17 cellular contexts compared by ENCODE assay signal in genomic region chr4:519203-519651, GRCh38. TPM values are rescaled to one million over a fixed set of nuclear protein-coding genes. Genes with fewer than 3 reads are reported as not detected.
DNase-seq lines count a peak whose midpoint lies in the region; ATAC-seq, FAIRE-seq and TF ChIP-seq lines count a peak whose summit lies in the region.
"Had no signal": no experiment of that assay in that cellular context is flagged by ENCODE, and none has a peak within 500 bp of the region (broad histone marks: within the 10 kb centered on the region; RNA-seq: fewer than 3 reads in every experiment).

No MANE protein-coding gene starts in this region.

- no peaks in the 10 kb centered on the region for H3K9me1 ChIP-seq in K562 (ENCODE audit: control insufficient read depth, insufficient read depth, low read length)

- TF ChIP-seq RAD21 in K562 (CRISPR knock-in tag; conservative IDR thresholded peaks at IDR 0.05 in 1 of 2, IDR thresholded peaks at IDR 0.05 in 1 of 2) (no peak), SK-N-SH (IDR thresholded peaks at IDR 0.05; ENCODE audit: low read length) (no peak)

- intact Hi-C loops in Right ventricle myocardium inferior (cut with DNase I) (no loop called here), left ventricle myocardium inferior (cut with micrococcal nuclease) (no loop called here), K562 (cut with micrococcal nuclease) (no loop called here)

- H3K79me2 ChIP-seq in K562 (ENCODE audit: control insufficient read depth, insufficient read depth, low read length) (no peaks in the 10 kb centered on the region), SK-N-SH (ENCODE audit: insufficient read depth) (no peaks in the 10 kb centered on the region)

- no peak for TF ChIP-seq CTCF in left ventricle myocardium inferior (IDR thresholded peaks at IDR 0.05; ENCODE audit: borderline replicate concordance)
- TF ChIP-seq CTCF in K562 (IDR thresholded peaks at IDR 0.05 in 2 of 3, conservative IDR thresholded peaks at IDR 0.05 in 1 of 3; ENCODE audit: insufficient read depth in 2 of 3, low read depth in 1 of 3, low read length in 3 of 3): no peak
- TF ChIP-seq CTCF in SK-N-SH (IDR thresholded peaks at IDR 0.05): no peak

- CTCF ChIA-PET in K562 (lab: Yijun Ruan, JAX; ENCODE audit: low intra/inter-chr PET ratio) (no interaction called here), SK-N-SH (lab: Yijun Ruan, JAX) (no interaction called here)

- H3K9ac ChIP-seq in K562 (ENCODE audit: insufficient read depth in 1 of 2, low read depth in 2 of 2, low read length in 2 of 2): no peak overlapping the region
- no peak overlapping the region for H3K9ac ChIP-seq in SK-N-SH

- H4K20me1 ChIP-seq in K562 (replicated peaks; ENCODE audit: control insufficient read depth, insufficient read depth, low read length) (no peaks in the 10 kb centered on the region; the same call in 1 of the 2 replicates), SK-N-SH (ENCODE audit: insufficient read depth) (no peaks in the 10 kb centered on the region)

- H3K4me2 ChIP-seq in K562 (ENCODE audit: insufficient read depth, low read length) (no peak overlapping the region), SK-N-SH (no peak overlapping the region)
- H3K4me2 ChIP-seq: PC-9 had no signal

- no TSS peak for BruUV-seq in K562 (replicated peaks; lab: Mats Ljungman, UMichigan)

- WGBS in K562 (ENCODE audit: insufficient coverage, low coverage, missing lambda C conversion rate): 90% methylated on average over 16 of the region's 16 CpGs
- 97% methylated on average over 12 of the region's 16 CpGs for WGBS in SK-N-SH (ENCODE audit: low lambda C conversion rate)

- H2AFZ ChIP-seq in K562 (ENCODE audit: low read depth, low read length) (no peak overlapping the region), SK-N-SH (ENCODE audit: low read depth) (no peak overlapping the region)
- H2AFZ ChIP-seq: PC-9 had no signal

- H3K4me3 ChIP-seq in left ventricle myocardium inferior: no peak overlapping the region
- H3K4me3 ChIP-seq in K562: no peak overlapping the region
- no peak overlapping the region for H3K4me3 ChIP-seq in SK-N-SH (ENCODE audit: low read depth in 2 of 2, low read length in 1 of 2)
- H3K4me3 ChIP-seq: PC-9, SK-N-MC had no signal

- H3K36me3 ChIP-seq in left ventricle myocardium inferior (peaks cover 84% of the 10 kb centered on the region), K562 (ENCODE audit: control insufficient read depth, insufficient read depth, low read length) (peaks cover 62% of the 10 kb centered on the region), SK-N-SH (replicated peaks in 1 of 2; ENCODE audit: control insufficient read depth in 1 of 2, insufficient read depth in 2 of 2, low read length in 1 of 2) (peaks cover 24 to 79% of the 10 kb centered on the region in 2 experiments)

- H3F3A ChIP-seq in SK-N-SH (replicated peaks; ENCODE audit: insufficient read depth): no peaks in the 10 kb centered on the region

- no peaks in the 10 kb centered on the region for H3K27me3 ChIP-seq in left ventricle myocardium inferior (ENCODE audit: low read depth)
- no peaks in the 10 kb centered on the region for H3K27me3 ChIP-seq in K562 (ENCODE audit: control insufficient read depth in 2 of 2, insufficient read depth in 2 of 2, low read length in 2 of 2)
- no peaks in the 10 kb centered on the region for H3K27me3 ChIP-seq in SK-N-SH (ENCODE audit: insufficient read depth)

- TF ChIP-seq POLR2A in K562 (conservative IDR thresholded peaks at IDR 0.05): no peak

- in situ Hi-C loops in K562 (cut with MboI): no loop called here

- POLR2A ChIA-PET in K562 (lab: Yijun Ruan, JAX) (interaction anchor here (0.6 to 1.3 kb wide), 3 partner anchors 14 to 857 kb away, joined by 3 to 4 read pairs (median 3); no protein-coding TSS in a partner anchor), SK-N-SH (lab: Yijun Ruan, JAX) (no interaction called here)

- H3K9me2 ChIP-seq in SK-N-SH: no peaks in the 10 kb centered on the region

- TF ChIP-seq EP300 in K562 (IDR thresholded peaks at IDR 0.05; ENCODE audit: low read length): no peak
- TF ChIP-seq EP300 in SK-N-SH (IDR thresholded peaks at IDR 0.05; ENCODE audit: borderline replicate concordance in 1 of 2, low read depth in 1 of 2, low read length in 1 of 2): no peak

- no peak for FAIRE-seq in K562 (lab: Jason Lieb, UNC)

- H3K27ac ChIP-seq in left ventricle myocardium inferior (replicated peaks) (no peak overlapping the region), K562 (ENCODE audit: extremely low read depth, low read depth, low read length) (no peak overlapping the region), SK-N-SH (ENCODE audit: low read depth in 2 of 2, low read length in 1 of 2) (no peak overlapping the region)
- H3K27ac ChIP-seq: C4-2B, PC-9, SK-N-MC had no signal

- H3K4me1 ChIP-seq in left ventricle myocardium inferior (peaks cover under 1% of the 10 kb centered on the region), K562 (replicated peaks in 1 of 2; ENCODE audit: control insufficient read depth in 2 of 2, insufficient read depth in 2 of 2, low read length in 2 of 2) (no peaks in the 10 kb centered on the region), SK-N-SH (ENCODE audit: control insufficient read depth in 1 of 2, insufficient read depth in 2 of 2, low read depth in 1 of 2, low read length in 1 of 2) (no peaks in the 10 kb centered on the region; a peak in 1 of 4 replicates)

- ATAC-seq in Right ventricle myocardium inferior: no peak
- no peak for ATAC-seq in K562

- peak; percentile 37 for DNase-seq in Right ventricle myocardium inferior (ENCODE audit: missing footprints)
- DNase-seq in left ventricle myocardium inferior: no peak
- no peak for DNase-seq in K562 (ENCODE audit: extremely low read depth in 1 of 4, low spot score in 3 of 4)
- DNase-seq in islet precursor cell: peak; percentile 42
- no peak for DNase-seq in NCI-H226
- DNase-seq in superior temporal gyrus (ENCODE audit: extremely low spot score): no peak
- no peak for DNase-seq in SK-N-SH
- DNase-seq: DMS153, HCEC 1CT, NCI-H1417 treated with DMSO at 0.1 percent for 48 hours, NCI-H1930, NCI-H2171 treated with DMSO at 0.1 percent for 48 hours, NCI-H774, PC-9 had no signal

- no peaks in the 10 kb centered on the region for H3K9me3 ChIP-seq in left ventricle myocardium inferior (replicated peaks)
- H3K9me3 ChIP-seq in K562 (replicated peaks; ENCODE audit: control insufficient read depth, insufficient read depth, low read depth, low read length): no peaks in the 10 kb centered on the region
- H3K9me3 ChIP-seq in SK-N-SH: no peaks in the 10 kb centered on the region

RNA-seq across cellular contexts. Expression of gene PIGG, which starts 20.2 kb away (rescaled TPM):
- total RNA-seq in Right ventricle myocardium inferior: 15.2 TPM
- total RNA-seq in left ventricle myocardium inferior: 17.8 TPM
- 228 and 309 TPM in 2 replicates for total RNA-seq in K562 (2011; cell fraction: chromatin; rRNA removed; ENCODE audit: low replicate concordance)
- total RNA-seq in K562 (2011; cell fraction: nucleolus; rRNA removed): 191 and 194 TPM in 2 replicates
- total RNA-seq in K562 (2011; cell fraction: nucleoplasm; rRNA removed): 157 and 162 TPM in 2 replicates
- total RNA-seq in K562 (2014; rRNA removed): 24.7 and 31.1 TPM in 2 replicates
- 18.1 and 18.3 TPM in 2 replicates for total RNA-seq in K562 (2014; rRNA removed; fragmentation: Illumina TruSeq; extraction: Trizol)
- 18.0 and 19.7 TPM in 2 replicates for total RNA-seq in K562 (2015; rRNA removed; fragmentation: Illumina TruSeq; extraction: Trizol)
- 31.3 and 37.1 TPM in 2 replicates for total RNA-seq in K562 (2021)
- polyA plus RNA-seq in K562 (2011; rRNA removed): 47.3 and 48.3 TPM in 2 replicates
- 30.5 and 31.5 TPM in 2 replicates for polyA plus RNA-seq in K562 (2011; cell fraction: cytosol; rRNA removed)
- polyA plus RNA-seq in K562 (2011; cell fraction: nucleus; rRNA removed): 184 and 242 TPM in 2 replicates
- 24.9 and 34.6 TPM in 2 replicates for polyA plus RNA-seq in K562 (2012)
- polyA plus RNA-seq in K562 (2014; fragmentation: Illumina TruSeq; extraction: Trizol): 18.5 and 21.5 TPM in 2 replicates
- polyA plus RNA-seq in K562 (2014; fragmentation: Nextera tagmentation; extraction: Ambion mirVana): 10 to 100 TPM in 1 of 2 experiments, 1 to 10 TPM in 1; 6.4 to 10.8 TPM
- 23.4 and 28.9 TPM in 2 replicates for polyA plus RNA-seq in K562 (2014; rRNA removed)
- polyA minus RNA-seq in K562 (2011; rRNA and poly(A)+ RNA removed): 41.8 and 51.6 TPM in 2 replicates
- polyA minus RNA-seq in K562 (2011; cell fraction: cytosol; rRNA and poly(A)+ RNA removed): 17.5 and 22.9 TPM in 2 replicates
- 77.8 and 92.9 TPM in 2 replicates for polyA minus RNA-seq in K562 (2011; cell fraction: nucleus; rRNA and poly(A)+ RNA removed)
- 58.0 and 67.8 TPM in 2 replicates for polyA plus RNA-seq in SK-N-SH (2012; rRNA removed)
- polyA plus RNA-seq in SK-N-SH (2012; cell fraction: cytosol; rRNA removed): 33.5 and 36.8 TPM in 2 replicates
- polyA plus RNA-seq in SK-N-SH (2012; cell fraction: nucleus; rRNA removed): 216 and 230 TPM in 2 replicates

RNA-seq across cellular contexts. Expression of gene ZNF721, which starts 20.3 kb away (rescaled TPM):
- total RNA-seq in Right ventricle myocardium inferior (13.1 TPM), left ventricle myocardium inferior (11.8 TPM), K562 (2014; rRNA removed) (25.7 and 54.6 TPM in 2 replicates), K562 (2014; rRNA removed; fragmentation: Illumina TruSeq; extraction: Trizol) (39.3 and 44.6 TPM in 2 replicates), K562 (2015; rRNA removed; fragmentation: Illumina TruSeq; extraction: Trizol) (27.4 and 29.9 TPM in 2 replicates), K562 (2021) (27.1 and 29.8 TPM in 2 replicates)
- total RNA-seq in K562 (2011; cell fraction: chromatin; rRNA removed; ENCODE audit: low replicate concordance): 51.1 and 126 TPM in 2 replicates
- total RNA-seq in K562 (2011; cell fraction: nucleolus; rRNA removed): 39.9 and 49.0 TPM in 2 replicates
- total RNA-seq in K562 (2011; cell fraction: nucleoplasm; rRNA removed): 35.1 and 42.9 TPM in 2 replicates
- polyA plus RNA-seq in K562 (2011; rRNA removed) (30.6 and 32.8 TPM in 2 replicates), K562 (2014; fragmentation: Illumina TruSeq; extraction: Trizol) (29.0 and 33.0 TPM in 2 replicates), K562 (2014; fragmentation: Nextera tagmentation; extraction: Ambion mirVana) (10 to 100 TPM; 27.8 to 32.2 TPM), K562 (2014; rRNA removed) (33.1 and 36.3 TPM in 2 replicates), SK-N-SH (2012; rRNA removed) (5.7 and 7.6 TPM in 2 replicates)
- polyA plus RNA-seq in K562 (2011; cell fraction: cytosol; rRNA removed): 10.2 and 16.2 TPM in 2 replicates
- 22.9 and 26.9 TPM in 2 replicates for polyA plus RNA-seq in K562 (2011; cell fraction: nucleus; rRNA removed)
- 19.2 and 19.4 TPM in 2 replicates for polyA plus RNA-seq in K562 (2012)
- 55.6 and 70.5 TPM in 2 replicates for polyA minus RNA-seq in K562 (2011; rRNA and poly(A)+ RNA removed)
- 16.1 and 31.8 TPM in 2 replicates for polyA minus RNA-seq in K562 (2011; cell fraction: cytosol; rRNA and poly(A)+ RNA removed)
- 37.8 and 61.0 TPM in 2 replicates for polyA minus RNA-seq in K562 (2011; cell fraction: nucleus; rRNA and poly(A)+ RNA removed)
- polyA plus RNA-seq in SK-N-SH (2012; cell fraction: cytosol; rRNA removed): 9.5 and 9.6 TPM in 2 replicates
- 5.4 and 10.4 TPM in 2 replicates for polyA plus RNA-seq in SK-N-SH (2012; cell fraction: nucleus; rRNA removed)

RNA-seq across cellular contexts. Expression of gene TMEM271, which starts 56.9 kb away (rescaled TPM):
- total RNA-seq in Right ventricle myocardium inferior (not detected), left ventricle myocardium inferior (not detected), K562 (2014; rRNA removed) (not detected in 2 replicates), K562 (2014; rRNA removed; fragmentation: Illumina TruSeq; extraction: Trizol) (not detected in 2 replicates), K562 (2015; rRNA removed; fragmentation: Illumina TruSeq; extraction: Trizol) (not detected in 2 replicates), K562 (2021) (not detected in 2 replicates)
- not detected in 2 replicates for total RNA-seq in K562 (2011; cell fraction: chromatin; rRNA removed; ENCODE audit: low replicate concordance)
- total RNA-seq in K562 (2011; cell fraction: nucleolus; rRNA removed): not detected in 2 replicates
- total RNA-seq in K562 (2011; cell fraction: nucleoplasm; rRNA removed): not detected in 2 replicates
- polyA plus RNA-seq in K562 (2011; rRNA removed) (not detected in 2 replicates), K562 (2014; fragmentation: Illumina TruSeq; extraction: Trizol) (not detected in 2 replicates), K562 (2014; fragmentation: Nextera tagmentation; extraction: Ambion mirVana) (not detected), K562 (2014; rRNA removed) (not detected in 2 replicates), SK-N-SH (2012; rRNA removed) (not detected in 2 replicates)
- not detected in 2 replicates for polyA plus RNA-seq in K562 (2011; cell fraction: cytosol; rRNA removed)
- polyA plus RNA-seq in K562 (2011; cell fraction: nucleus; rRNA removed): not detected in 2 replicates
- not detected in 2 replicates for polyA plus RNA-seq in K562 (2012)
- polyA minus RNA-seq in K562 (2011; rRNA and poly(A)+ RNA removed): not detected in 2 replicates
- not detected in 2 replicates for polyA minus RNA-seq in K562 (2011; cell fraction: cytosol; rRNA and poly(A)+ RNA removed)
- polyA minus RNA-seq in K562 (2011; cell fraction: nucleus; rRNA and poly(A)+ RNA removed): not detected in 2 replicates
- polyA plus RNA-seq in SK-N-SH (2012; cell fraction: cytosol; rRNA removed): not detected in 2 replicates
- not detected in 2 replicates for polyA plus RNA-seq in SK-N-SH (2012; cell fraction: nucleus; rRNA removed)
- total RNA-seq: NCI-H460, PC-9 had no signal

Comparison
In these comparisons a context has a peak if more than half of its experiments do, and no peak if none do; other contexts are left out.
1. DNase-seq: peak in Right ventricle myocardium inferior (single experiment) and islet precursor cell (single experiment); none in left ventricle myocardium inferior (single experiment), K562 (0 of 4), NCI-H226 (single experiment), superior temporal gyrus (single experiment) and SK-N-SH (single experiment).